ENCODE assay signal across 17 cellular contexts in genomic region chr3:75329713-75330112, GRCh38.
"Had no signal": no experiment of that assay in that cellular context is flagged by ENCODE, and none has a peak within 500 bp of the region (broad histone marks: within the 10 kb centered on the region; RNA-seq: fewer than 3 reads in every experiment).

No MANE protein-coding gene starts in this region.

- H3K9me3 ChIP-seq: ascending aorta, colonic mucosa, tibial nerve had no signal

- H3K36me3 ChIP-seq: ascending aorta, colonic mucosa, left ventricle myocardium inferior, tibial nerve had no signal

- DNase-seq: activated CD4-positive, alpha-beta T cell treated with anti-CD3 and anti-CD28 coated beads for 1 hour; activated CD4-positive, alpha-beta T cell treated with anti-CD3 and anti-CD28 coated beads, Interleukin-2, amount 50 U/mL, for 4 hours; activated naive CD4-positive, alpha-beta T cell treated with anti-CD3 and anti-CD28 coated beads for 36 hours; activated naive CD8-positive, alpha-beta T cell treated with anti-CD3 and anti-CD28 coated beads, Interleukin-2, amount 50 U/mL, for 24 hours; activated T-cell treated with anti-CD3 and anti-CD28 coated beads, Interleukin-2, amount 50 U/mL, for 1 hour; colonic mucosa; left ventricle myocardium inferior; natural killer cell; right cardiac atrium; stimulated activated CD4-positive, alpha-beta T cell treated with anti-CD3 and anti-CD28 coated beads, Interleukin-15, amount 100 ng/mL, for 24 hours; stimulated activated CD4-positive, alpha-beta T cell treated with anti-CD3 and anti-CD28 coated beads, Interleukin-4, amount 100 ng/mL, for 1 hour; stimulated activated naive CD4-positive, alpha-beta T cell had no signal

- H3K4me1 ChIP-seq: ascending aorta, colonic mucosa, left ventricle myocardium inferior had no signal

- H3K27me3 ChIP-seq: ascending aorta, colonic mucosa, tibial nerve had no signal

- H3K4me3 Mint-ChIP-seq: activated naive CD4-positive, alpha-beta T cell treated with anti-CD3 and anti-CD28 coated beads for 36 hours; activated naive CD8-positive, alpha-beta T cell treated with anti-CD3 and anti-CD28 coated beads, Interleukin-2, amount 50 U/mL, for 24 hours; memory B cell; natural killer cell had no signal

- H3K9me3 Mint-ChIP-seq: activated naive CD4-positive, alpha-beta T cell treated with anti-CD3 and anti-CD28 coated beads for 36 hours; activated naive CD8-positive, alpha-beta T cell treated with anti-CD3 and anti-CD28 coated beads, Interleukin-2, amount 50 U/mL, for 24 hours; activated T-helper 2 cell treated with anti-CD3 and anti-CD28 coated beads, Interferon-gamma antibody, Interleukin-2, Interleukin-4, amounts not matched to agents 10 μg/mL and 5 μg/mL and 100 μg/mL, durations not matched to agents 14 hours and 24 hours and 36 hours; natural killer cell had no signal

- H3K27ac Mint-ChIP-seq: activated naive CD4-positive, alpha-beta T cell treated with anti-CD3 and anti-CD28 coated beads for 36 hours; activated naive CD8-positive, alpha-beta T cell treated with anti-CD3 and anti-CD28 coated beads, Interleukin-2, amount 50 U/mL, for 24 hours; activated T-helper 2 cell treated with anti-CD3 and anti-CD28 coated beads, Interferon-gamma antibody, Interleukin-2, Interleukin-4, amounts not matched to agents 10 μg/mL and 5 μg/mL and 100 μg/mL, durations not matched to agents 14 hours and 24 hours and 36 hours; memory B cell; natural killer cell had no signal

- H3K4me1 Mint-ChIP-seq: activated naive CD8-positive, alpha-beta T cell treated with anti-CD3 and anti-CD28 coated beads, Interleukin-2, amount 50 U/mL, for 24 hours; memory B cell; natural killer cell had no signal

- H3K4me3 ChIP-seq: ascending aorta, colonic mucosa, left ventricle myocardium inferior, skin epidermis, tibial nerve had no signal

- H3K27ac ChIP-seq: ascending aorta, colonic mucosa, left ventricle myocardium inferior, skin epidermis, tibial nerve had no signal

- H3K36me3 Mint-ChIP-seq: memory B cell, natural killer cell had no signal
